Comparison of ENCODE assay signal across 8 cellular contexts in genomic region chr13:74134777-74135305, GRCh38. TPM values are rescaled to one million over a fixed set of nuclear protein-coding genes. Genes with fewer than 3 reads are reported as not detected.
DNase-seq lines count a peak whose midpoint lies in the region; ATAC-seq, FAIRE-seq and TF ChIP-seq lines count a peak whose summit lies in the region.

No MANE protein-coding gene starts in this region.

- 0% methylated on average over 2 of the region's 60 CpGs for WGBS in hepatocyte (ENCODE audit: low lambda C conversion rate, missing lambda C conversion rate)
- WGBS in small intestine, 3 donors: 0 to 2% (median 1%) methylated on average over 26 to 60 of the region's 60 CpGs

- no peaks in the 10 kb centered on the region for H3K27me3 Mint-ChIP-seq in activated naive CD8-positive, alpha-beta T cell treated with anti-CD3 and anti-CD28 coated beads for 36 hours

- H3K27me3 ChIP-seq in SJSA1 (replicated peaks) (no peaks in the 10 kb centered on the region), hepatocyte (no peaks in the 10 kb centered on the region), small intestine (ENCODE audit: control insufficient read depth in 2 of 2, insufficient read depth in 2 of 2, low read length in 2 of 2) (no peaks in the 10 kb centered on the region)

- no peak overlapping the region for H3K4me3 Mint-ChIP-seq in activated naive CD8-positive, alpha-beta T cell treated with anti-CD3 and anti-CD28 coated beads for 36 hours

- no peaks in the 10 kb centered on the region for H3K9me2 ChIP-seq in hepatocyte (replicated peaks; ENCODE audit: insufficient read depth)

- H3K4me1 Mint-ChIP-seq in activated naive CD8-positive, alpha-beta T cell treated with anti-CD3 and anti-CD28 coated beads for 36 hours: peaks cover 24% of the 10 kb centered on the region

- H3K36me3 Mint-ChIP-seq in activated naive CD8-positive, alpha-beta T cell treated with anti-CD3 and anti-CD28 coated beads for 36 hours: peaks cover 5% of the 10 kb centered on the region

- H3K4me3 ChIP-seq in SJSA1 (peak overlapping the region; percentile 95), hepatocyte (peak overlapping the region; percentile 93), small intestine (ENCODE audit: low read depth in 1 of 2, low read length in 2 of 2) (peak overlapping the region; percentile 71 to 90)

- H3K4me1 ChIP-seq in SJSA1 (replicated peaks) (peaks cover 29% of the 10 kb centered on the region), hepatocyte (ENCODE audit: insufficient read depth) (peaks cover 12% of the 10 kb centered on the region), small intestine (ENCODE audit: control insufficient read depth in 2 of 2, insufficient read depth in 1 of 2, low read depth in 1 of 2, low read length in 1 of 2) (no peaks in the 10 kb centered on the region)

- DNase-seq in CD1c-positive myeloid dendritic cell (ENCODE audit: extremely low spot score): peak; percentile 32
- DNase-seq in SJSA1 (ENCODE audit: low read depth in 1 of 2, low spot score in 2 of 2): peak; percentile 59 to 70
- DNase-seq in activated naive CD8-positive, alpha-beta T cell treated with anti-CD3 and anti-CD28 coated beads for 36 hours: peak; percentile 80
- peak; percentile 79 for DNase-seq in hepatocyte (ENCODE audit: low spot score)
- no peak for DNase-seq in small intestine
- no peak for DNase-seq in NCI-H524 treated with DMSO at 0.1 percent for 48 hours (lab: John Stamatoyannopoulos, UW)

- peaks cover 26% of the 10 kb centered on the region for H3K79me2 ChIP-seq in hepatocyte

- FAIRE-seq in small intestine (lab: Jason Lieb, UNC): no peak

- ATAC-seq in GM19397 (IDR thresholded peaks at IDR 0.05; ENCODE audit: unreplicated experiment) (peak; percentile 31), HG03469 (IDR thresholded peaks at IDR 0.05; ENCODE audit: unreplicated experiment) (peak; percentile 12)

- peak overlapping the region; percentile 86 for H3K27ac Mint-ChIP-seq in activated naive CD8-positive, alpha-beta T cell treated with anti-CD3 and anti-CD28 coated beads for 36 hours

- no peaks in the 10 kb centered on the region for H4K20me1 ChIP-seq in hepatocyte (ENCODE audit: insufficient read depth, poor library complexity, severe bottlenecking)

- H3K9me3 Mint-ChIP-seq in activated naive CD8-positive, alpha-beta T cell treated with anti-CD3 and anti-CD28 coated beads for 36 hours: no peaks in the 10 kb centered on the region

- H3K27ac ChIP-seq in SJSA1 (peak overlapping the region; percentile 86), hepatocyte (peak overlapping the region; percentile 98), small intestine (ENCODE audit: low read depth in 1 of 2, low read length in 1 of 2) (peak overlapping the region; percentile 75 to 88)

- peak overlapping the region; percentile 95 for H3K4me2 ChIP-seq in hepatocyte

- H3K36me3 ChIP-seq in SJSA1: peaks cover 6% of the 10 kb centered on the region; the same call in 1 of the 2 replicates
- H3K36me3 ChIP-seq in hepatocyte (replicated peaks; ENCODE audit: insufficient read depth, low read depth): no peaks in the 10 kb centered on the region
- H3K36me3 ChIP-seq in small intestine (ENCODE audit: control insufficient read depth in 2 of 2, insufficient read depth in 2 of 2, low read length in 2 of 2): no peaks in the 10 kb centered on the region

- H3K9me3 ChIP-seq in SJSA1 (replicated peaks) (no peaks in the 10 kb centered on the region), hepatocyte (ENCODE audit: low read depth) (no peaks in the 10 kb centered on the region), small intestine (ENCODE audit: control insufficient read depth, low read depth) (no peaks in the 10 kb centered on the region)

- H2AFZ ChIP-seq in hepatocyte: peak overlapping the region; percentile 95

- TF ChIP-seq CTCF in hepatocyte (IDR thresholded peaks at IDR 0.05; ENCODE audit: poor library complexity): no peak

RNA-seq across cellular contexts. Expression of gene KLF12, which starts 0.6 kb away (rescaled TPM):
- total RNA-seq in SJSA1 (2014; rRNA removed; shearing (Covaris generic)): 4.4 and 8.8 TPM in 2 replicates
- 10 to 100 TPM; 13.5 to 16.7 TPM for total RNA-seq in activated naive CD8-positive, alpha-beta T cell treated with anti-CD3 and anti-CD28 coated beads for 36 hours
- total RNA-seq in hepatocyte: 12.3 and 13.9 TPM in 2 replicates
- polyA plus RNA-seq in hepatocyte: 4.9 and 5.1 TPM in 2 replicates
- polyA plus RNA-seq in small intestine: 1 to 10 TPM in 1 of 3 donors, under 1 TPM in 2; 0.45 to 1.0 (median 0.54) TPM

Comparison
In these comparisons a context has a peak if more than half of its experiments do, and no peak if none do; other contexts are left out.
1. DNase-seq: peak in CD1c-positive myeloid dendritic cell (single experiment), SJSA1 (2 of 2), activated naive CD8-positive, alpha-beta T cell treated with anti-CD3 and anti-CD28 coated beads for 36 hours (single experiment) and hepatocyte (single experiment); none in small intestine (single experiment) and NCI-H524 treated with DMSO at 0.1 percent for 48 hours (single experiment).
2. Peak in every context shown above with its lines, with median percentiles within 50 percentile points of each other: H3K27ac ChIP-seq and H3K4me3 ChIP-seq.